1 cellular context compared by ENCODE assay signal in the genomic region with DNA sequence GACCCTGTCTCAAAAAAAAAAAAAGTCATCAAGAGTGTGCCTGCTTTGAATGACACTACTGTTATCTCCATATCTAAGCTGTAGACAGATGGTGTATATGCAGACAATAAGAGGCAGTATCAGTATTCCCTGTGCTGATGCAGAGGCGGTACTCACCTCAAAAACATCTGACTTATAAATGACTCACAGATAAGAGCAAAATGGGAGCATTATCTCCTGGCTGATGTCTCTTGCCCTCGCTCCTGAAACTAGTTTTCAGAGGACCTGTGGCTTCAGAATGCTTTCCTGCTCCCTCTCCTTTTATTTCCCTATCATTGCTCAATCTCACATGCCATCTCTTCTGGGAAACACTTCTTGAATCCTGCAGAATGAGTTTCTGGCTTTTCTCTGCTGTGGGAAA.
TF ChIP-seq lines count a peak whose summit lies in the region.

No MANE protein-coding gene starts in this region.

TF ChIP-seq in IMR-90, 13 proteins besides CTCF, POLR2A, EP300 and RAD21 (continued from another document):
- no peak for TF ChIP-seq MAFK (IDR thresholded peaks at IDR 0.05; ENCODE audit: low read depth, low read length)
